ENCODE assay signal across 8 cellular contexts in the genomic region with DNA sequence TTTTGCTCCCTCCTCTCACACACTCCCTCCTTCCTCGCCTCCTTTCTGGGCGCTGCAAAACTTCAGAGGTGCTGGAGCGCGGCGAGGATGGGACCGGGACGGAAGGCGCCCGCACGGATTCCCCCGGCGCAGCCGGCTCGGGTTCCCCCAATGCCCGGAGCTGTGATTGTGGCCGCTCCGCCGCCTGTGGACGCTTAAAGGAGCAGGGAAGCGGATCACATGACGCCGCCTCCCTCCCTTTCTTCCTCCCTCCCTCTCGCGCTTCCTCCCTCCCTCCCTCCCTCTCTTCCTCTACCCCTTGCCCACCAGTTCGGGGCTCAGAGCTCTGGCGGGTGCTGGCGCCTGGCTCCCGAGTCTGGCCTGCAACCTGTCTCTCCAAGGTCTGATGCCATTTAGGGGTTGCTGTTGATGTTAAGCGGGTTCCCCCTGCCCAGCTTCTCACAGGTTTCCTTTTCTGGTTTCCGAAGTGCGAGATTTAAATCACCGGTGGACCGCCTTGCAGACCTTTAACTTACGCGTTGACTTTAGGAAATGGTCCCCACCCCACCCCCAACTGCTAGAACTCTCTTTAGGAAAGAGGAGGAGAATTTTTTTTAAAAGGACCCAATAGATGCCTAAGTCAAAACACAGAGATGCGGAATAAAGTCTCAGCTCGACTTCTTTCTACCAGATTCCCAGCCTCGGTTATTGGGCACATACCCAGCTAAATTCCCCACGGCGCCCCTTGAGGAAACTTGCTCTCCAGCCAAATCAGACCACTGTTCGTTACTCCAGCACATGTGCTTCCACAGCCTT.
DNase-seq lines count a peak whose midpoint lies in the region; ATAC-seq lines count a peak whose summit lies in the region.

A gene (minus strand): TSS at position 170 of the 795 bp plus-strand sequence. CDS start 224 bp downstream, outside the sequence.

- no peaks in the 10 kb centered on the region for H3K27me3 ChIP-seq in layer of hippocampus (ENCODE audit: control insufficient read depth, insufficient read depth, low read length)

- H3K27ac Mint-ChIP-seq in activated naive CD4-positive, alpha-beta T cell treated with anti-CD3 and anti-CD28 coated beads, Interleukin-2, amount 50 U/mL, for 24 hours = no peak within 1 kb of the TSS
- peak within 1 kb of the TSS; percentile 80 for H3K27ac Mint-ChIP-seq in dendritic cell treated with granulocyte-macrophage colony-stimulating factor and Interleukin-4, amounts not matched to agents 40 ng/mL and 50 ng/mL, for 4 days
- H3K27ac Mint-ChIP-seq in stimulated activated memory B cell treated with anti-CD40 and anti-IgM and Interleukin-4, amounts not matched to agents 10 μg/mL and 1 μg/mL and 100 μg/mL, for 72 hours = no peak within 1 kb of the TSS

- H3K4me3 Mint-ChIP-seq in activated naive CD4-positive, alpha-beta T cell treated with anti-CD3 and anti-CD28 coated beads, Interleukin-2, amount 50 U/mL, for 24 hours = peak within 1 kb of the TSS; percentile 36
- H3K4me3 Mint-ChIP-seq in dendritic cell treated with granulocyte-macrophage colony-stimulating factor and Interleukin-4, amounts not matched to agents 40 ng/mL and 50 ng/mL, for 4 days = peak within 1 kb of the TSS; percentile 92
- H3K4me3 Mint-ChIP-seq in stimulated activated memory B cell treated with anti-CD40 and anti-IgM and Interleukin-4, amounts not matched to agents 10 μg/mL and 1 μg/mL and 100 μg/mL, for 72 hours = peak within 1 kb of the TSS; percentile 73

- H3K9me3 Mint-ChIP-seq in activated naive CD4-positive, alpha-beta T cell treated with anti-CD3 and anti-CD28 coated beads, Interleukin-2, amount 50 U/mL, for 24 hours = peaks cover 4% of the 10 kb centered on the region
- no peaks in the 10 kb centered on the region for H3K9me3 Mint-ChIP-seq in dendritic cell treated with granulocyte-macrophage colony-stimulating factor and Interleukin-4, amounts not matched to agents 40 ng/mL and 50 ng/mL, for 4 days
- no peaks in the 10 kb centered on the region for H3K9me3 Mint-ChIP-seq in stimulated activated memory B cell treated with anti-CD40 and anti-IgM and Interleukin-4, amounts not matched to agents 10 μg/mL and 1 μg/mL and 100 μg/mL, for 72 hours

- peaks cover 41% of the 10 kb centered on the region for H3K27me3 Mint-ChIP-seq in activated naive CD4-positive, alpha-beta T cell treated with anti-CD3 and anti-CD28 coated beads, Interleukin-2, amount 50 U/mL, for 24 hours
- H3K27me3 Mint-ChIP-seq in dendritic cell treated with granulocyte-macrophage colony-stimulating factor and Interleukin-4, amounts not matched to agents 40 ng/mL and 50 ng/mL, for 4 days = peaks cover 49% of the 10 kb centered on the region
- peaks cover 64% of the 10 kb centered on the region for H3K27me3 Mint-ChIP-seq in stimulated activated memory B cell treated with anti-CD40 and anti-IgM and Interleukin-4, amounts not matched to agents 10 μg/mL and 1 μg/mL and 100 μg/mL, for 72 hours

- DNase-seq in activated naive CD4-positive, alpha-beta T cell (lab: John Stamatoyannopoulos, UW) = no peak
- DNase-seq in NCI-H774 (lab: John Stamatoyannopoulos, UW) = peak; percentile 70

- ATAC-seq in stimulated activated memory B cell treated with anti-CD40 and anti-IgM and Interleukin-4, amounts not matched to agents 10 μg/mL and 1 μg/mL and 100 μg/mL, for 72 hours = no peak
- no peak for ATAC-seq in HG03159 (IDR thresholded peaks at IDR 0.05; ENCODE audit: unreplicated experiment)
- ATAC-seq in GM21529 (IDR thresholded peaks at IDR 0.05; ENCODE audit: unreplicated experiment) = no peak

- intact Hi-C loops in dendritic cell treated with granulocyte-macrophage colony-stimulating factor and Interleukin-4, amounts not matched to agents 40 ng/mL and 50 ng/mL, for 4 days (cut with micrococcal nuclease) = loop anchor here (5.0 kb wide), 1 partner anchor 40 kb away; no protein-coding TSS in a partner anchor

- no peaks in the 10 kb centered on the region for H3K36me3 Mint-ChIP-seq in activated naive CD4-positive, alpha-beta T cell treated with anti-CD3 and anti-CD28 coated beads, Interleukin-2, amount 50 U/mL, for 24 hours
- peaks cover 7% of the 10 kb centered on the region for H3K36me3 Mint-ChIP-seq in dendritic cell treated with granulocyte-macrophage colony-stimulating factor and Interleukin-4, amounts not matched to agents 40 ng/mL and 50 ng/mL, for 4 days (ENCODE audit: low read depth)
- no peaks in the 10 kb centered on the region for H3K36me3 Mint-ChIP-seq in stimulated activated memory B cell treated with anti-CD40 and anti-IgM and Interleukin-4, amounts not matched to agents 10 μg/mL and 1 μg/mL and 100 μg/mL, for 72 hours

- H3K4me1 Mint-ChIP-seq in activated naive CD4-positive, alpha-beta T cell treated with anti-CD3 and anti-CD28 coated beads, Interleukin-2, amount 50 U/mL, for 24 hours = peaks cover 16% of the 10 kb centered on the region
- H3K4me1 Mint-ChIP-seq in dendritic cell treated with granulocyte-macrophage colony-stimulating factor and Interleukin-4, amounts not matched to agents 40 ng/mL and 50 ng/mL, for 4 days (ENCODE audit: low read depth) = peaks cover 39% of the 10 kb centered on the region
- H3K4me1 Mint-ChIP-seq in stimulated activated memory B cell treated with anti-CD40 and anti-IgM and Interleukin-4, amounts not matched to agents 10 μg/mL and 1 μg/mL and 100 μg/mL, for 72 hours = peaks cover 23% of the 10 kb centered on the region

- H3K27ac ChIP-seq in layer of hippocampus (ENCODE audit: low read depth, low read length) = peak within 1 kb of the TSS; percentile 62

Comparison
In these comparisons a context has a peak if more than half of its experiments do, and no peak if none do; other contexts are left out.
1. H3K4me3 Mint-ChIP-seq: peak in every context shown above with its lines; median percentile 92 in dendritic cell treated with granulocyte-macrophage colony-stimulating factor and Interleukin-4, amounts not matched to agents 40 ng/mL and 50 ng/mL, for 4 days; 73 in stimulated activated memory B cell treated with anti-CD40 and anti-IgM and Interleukin-4, amounts not matched to agents 10 μg/mL and 1 μg/mL and 100 μg/mL, for 72 hours; 36 in activated naive CD4-positive, alpha-beta T cell treated with anti-CD3 and anti-CD28 coated beads, Interleukin-2, amount 50 U/mL, for 24 hours.